ENCODE assay signal across 17 cellular contexts in genomic region chr19:21699197-21699596, GRCh38.
"Had no signal": no experiment of that assay in that cellular context is flagged by ENCODE, and none has a peak within 500 bp of the region (broad histone marks: within the 10 kb centered on the region; RNA-seq: fewer than 3 reads in every experiment).

No MANE protein-coding gene starts in this region.

- ATAC-seq: activated CD8-positive, alpha-beta memory T cell treated with anti-CD3 and anti-CD28 coated beads, Interleukin-2, amount 10 ng/mL, durations not matched to agents 7 days and 5 days; activated naive CD4-positive, alpha-beta T cell treated with anti-CD3 and anti-CD28 coated beads, Interleukin-2, amount 50 U/mL, for 72 hours; activated T-cell treated with anti-CD3 and anti-CD28 coated beads, Interleukin-2, amount 50 U/mL, for 4 hours; natural killer cell treated with Interleukin-12 subunit alpha and Interleukin-12 subunit beta and Interleukin-15 and Interleukin-18, amount 100 ng/mL, for 72 hours; psoas muscle; sciatic nerve; stimulated activated naive B cell treated with anti-CD40 and anti-IgM and Interleukin-4, amounts not matched to agents 10 μg/mL and 1 μg/mL and 100 μg/mL, for 72 hours had no signal

- H3K4me1 ChIP-seq: psoas muscle, spleen, tibial nerve, vagina had no signal

- H3K27me3 ChIP-seq: spleen, tibial nerve, vagina had no signal

- H3K36me3 ChIP-seq: spleen, tibial nerve, vagina had no signal

- DNase-seq: activated CD4-positive, alpha-beta T cell treated with anti-CD3 and anti-CD28 coated beads, Interleukin-2, amount 50 U/mL, for 4 hours; activated CD4-positive, CD25-positive, alpha-beta regulatory T cell; activated CD8-positive, alpha-beta memory T cell treated with anti-CD3 and anti-CD28 coated beads, Interleukin-2, amount 10 ng/mL, durations not matched to agents 7 days and 5 days; activated effector memory CD4-positive, alpha-beta T cell treated with anti-CD3 and anti-CD28 coated beads, Interleukin-2, amount 50 U/mL, for 16 hours; activated T-cell treated with anti-CD3 and anti-CD28 coated beads, Interleukin-2, amount 50 U/mL, for 4 hours; dermis blood vessel endothelial cell; hippocampal formation; nucleus accumbens; psoas muscle; spleen; stimulated activated CD4-positive, alpha-beta T cell treated with anti-CD3 and anti-CD28 coated beads, Interleukin-1b, Interleukin-23, amount 100 ng/mL, for 48 hours; stimulated activated naive B cell treated with anti-CD40 and anti-IgM and Interleukin-4, amounts not matched to agents 10 μg/mL and 1 μg/mL and 100 μg/mL, for 72 hours had no signal

- H3K9me3 ChIP-seq: psoas muscle, spleen, tibial nerve, vagina had no signal

- H3K27ac ChIP-seq: psoas muscle, spleen, tibial nerve, vagina had no signal

- H3K4me3 ChIP-seq: psoas muscle, spleen, tibial nerve, vagina had no signal
